In the genomic region with DNA sequence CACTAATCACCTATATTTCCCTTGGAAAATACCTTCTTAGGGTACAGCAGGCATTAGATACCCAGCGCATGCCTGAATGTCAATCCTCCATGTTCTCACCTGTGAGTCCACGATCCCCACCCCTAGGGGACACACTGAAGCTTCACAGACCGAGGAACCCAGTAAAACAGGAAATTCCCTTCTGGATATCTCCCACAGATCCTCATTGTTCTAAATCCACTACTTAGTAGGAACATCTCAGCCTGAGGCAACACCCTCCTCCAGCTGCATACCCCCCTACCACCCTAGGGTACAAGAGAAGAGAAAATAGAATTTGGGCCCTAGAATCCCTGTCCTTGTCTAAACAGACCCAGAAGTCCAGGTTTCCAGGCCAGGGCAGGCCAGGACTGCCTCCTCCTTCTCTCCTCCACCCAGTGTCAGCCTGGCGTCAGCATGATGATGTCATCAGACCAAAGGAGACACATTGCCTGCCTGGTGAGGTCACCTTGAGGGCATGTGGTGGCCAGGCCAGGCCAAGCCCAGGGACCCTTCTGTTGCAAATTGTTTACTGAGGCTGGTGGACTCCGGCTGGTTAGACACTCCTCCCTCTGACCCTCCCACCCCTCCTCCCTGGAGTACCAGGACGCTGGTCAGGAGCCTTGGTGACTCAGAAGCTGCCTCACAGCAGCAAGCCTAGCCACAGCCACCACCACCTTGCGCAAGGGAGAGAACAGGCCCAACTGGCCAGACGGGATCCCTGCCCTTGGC, we compare ENCODE assay signal across 8 cellular contexts. TPM values are rescaled to one million over a fixed set of nuclear protein-coding genes. Genes with fewer than 3 reads are reported as not detected.
DNase-seq lines count a peak whose midpoint lies in the region; ATAC-seq and TF ChIP-seq lines count a peak whose summit lies in the region.

No MANE protein-coding gene starts in this region.

- DNase-seq in GOT3 (lab: John Stamatoyannopoulos, UW) (peak; percentile 57), RPMI7951 (ENCODE audit: low read depth) (peak; percentile 92), fibroblast of the aortic adventitia (ENCODE audit: low read depth) (peak; percentile 89), renal cortical epithelial cell (ENCODE audit: low read depth) (peak; percentile 95), NCI-H345 (lab: John Stamatoyannopoulos, UW) (no peak)
- no peak for DNase-seq in activated effector memory CD4-positive, alpha-beta T cell treated with anti-CD3 and anti-CD28 coated beads, Interleukin-2, amount 50 U/mL, for 16 hours

- no peak for TF ChIP-seq CTCF in fibroblast of the aortic adventitia (IDR thresholded peaks at IDR 0.05; ENCODE audit: insufficient read depth, low read length)

- ATAC-seq in HG03439 (IDR thresholded peaks at IDR 0.05; ENCODE audit: unreplicated experiment) (no peak), GM19395 (IDR thresholded peaks at IDR 0.05; ENCODE audit: unreplicated experiment) (no peak)

- H3K4me3 ChIP-seq in fibroblast of the aortic adventitia (ENCODE audit: low read depth, low read length): no peak overlapping the region

RNA-seq across cellular contexts. Expression of a gene that starts 6.2 kb away (rescaled TPM):
- total RNA-seq in RPMI7951 (2014; rRNA removed; shearing (Covaris generic)): 0.20 TPM in 1 of 2 replicates, not detected in the other
- total RNA-seq in fibroblast of the aortic adventitia (ENCODE audit: low replicate concordance) (not detected in 2 replicates), renal cortical epithelial cell (0.75 and 25.0 TPM in 2 replicates)

RNA-seq across cellular contexts. Expression of a gene that starts 13.5 kb away (rescaled TPM):
- total RNA-seq in RPMI7951 (2014; rRNA removed; shearing (Covaris generic)): 0.20 TPM in 1 of 2 replicates, not detected in the other
- not detected in 2 replicates for total RNA-seq in fibroblast of the aortic adventitia (ENCODE audit: low replicate concordance)
- total RNA-seq in renal cortical epithelial cell: 0.17 TPM in 1 of 2 replicates, not detected in the other

RNA-seq across cellular contexts. Expression of a gene that starts 15.0 kb away (rescaled TPM):
- not detected in 2 replicates for total RNA-seq in RPMI7951 (2014; rRNA removed; shearing (Covaris generic))
- total RNA-seq in fibroblast of the aortic adventitia (ENCODE audit: low replicate concordance): 0.90 and 1.8 TPM in 2 replicates
- 10.8 and 11.5 TPM in 2 replicates for total RNA-seq in renal cortical epithelial cell

RNA-seq across cellular contexts. Expression of a gene that starts 34.7 kb away (rescaled TPM):
- total RNA-seq in RPMI7951 (2014; rRNA removed; shearing (Covaris generic)): 82.0 and 94.4 TPM in 2 replicates
- 39.9 and 50.2 TPM in 2 replicates for total RNA-seq in fibroblast of the aortic adventitia (ENCODE audit: low replicate concordance)
- 28.7 and 37.1 TPM in 2 replicates for total RNA-seq in renal cortical epithelial cell

RNA-seq across cellular contexts. Expression of a gene that starts 34.7 kb away (rescaled TPM):
- total RNA-seq in RPMI7951 (2014; rRNA removed; shearing (Covaris generic)): 27.0 and 27.9 TPM in 2 replicates
- total RNA-seq in fibroblast of the aortic adventitia (ENCODE audit: low replicate concordance): 13.3 and 18.3 TPM in 2 replicates
- total RNA-seq in renal cortical epithelial cell: 25.7 and 26.8 TPM in 2 replicates

Comparison
In these comparisons a context has a peak if more than half of its experiments do, and no peak if none do; other contexts are left out.
1. DNase-seq: peak in GOT3 (single experiment), RPMI7951 (single experiment), fibroblast of the aortic adventitia (single experiment) and renal cortical epithelial cell (single experiment); none in activated effector memory CD4-positive, alpha-beta T cell treated with anti-CD3 and anti-CD28 coated beads, Interleukin-2, amount 50 U/mL, for 16 hours (single experiment) and NCI-H345 (single experiment).